21 cellular contexts compared by ENCODE assay signal in the genomic region with DNA sequence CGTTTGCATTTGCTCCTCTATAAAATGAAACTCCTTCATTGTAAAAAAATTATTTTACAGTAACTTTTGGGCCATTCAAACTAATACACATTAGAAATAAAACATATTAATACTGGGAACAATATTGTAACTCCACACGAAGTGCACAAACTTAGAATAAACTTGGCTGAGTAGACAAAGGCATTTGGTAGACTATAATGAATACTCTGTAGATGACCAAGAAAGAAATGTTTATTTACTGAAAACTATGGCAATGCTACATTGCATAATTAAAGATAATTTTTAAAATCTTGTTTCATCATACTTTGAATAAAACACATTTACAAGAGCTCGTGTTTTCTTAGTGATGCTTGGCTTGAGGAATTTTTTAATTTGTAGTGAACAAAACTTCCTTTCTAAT. TPM values are rescaled to one million over a fixed set of nuclear protein-coding genes. Genes with fewer than 3 reads are reported as not detected.
DNase-seq lines count a peak whose midpoint lies in the region; ATAC-seq, FAIRE-seq and TF ChIP-seq lines count a peak whose summit lies in the region.
"Had no signal": no experiment of that assay in that cellular context is flagged by ENCODE, and none has a peak within 500 bp of the region (broad histone marks: within the 10 kb centered on the region; RNA-seq: fewer than 3 reads in every experiment).

No MANE protein-coding gene starts in this region.

- peak overlapping the region; percentile 63 for H3K27ac ChIP-seq in ACC112 (ENCODE audit: low read depth, low read length)
- H3K27ac ChIP-seq in stomach smooth muscle (ENCODE audit: low read length): peak overlapping the region; percentile 2
- H3K27ac ChIP-seq: RWPE1 had no signal

- no peaks in the 10 kb centered on the region for H3K36me3 ChIP-seq in ACC112 (ENCODE audit: insufficient read depth, low read length)
- no peaks in the 10 kb centered on the region for H3K36me3 ChIP-seq in stomach smooth muscle (ENCODE audit: control insufficient read depth in 2 of 2, insufficient read depth in 2 of 2, low read length in 2 of 2)
- no peaks in the 10 kb centered on the region for H3K36me3 ChIP-seq in mucosa of descending colon (ENCODE audit: low read depth)

- no peaks in the 10 kb centered on the region for H3K27me3 Mint-ChIP-seq in mesothelial cell of epicardium (ENCODE audit: low read depth)
- H3K27me3 Mint-ChIP-seq in naive thymus-derived CD8-positive, alpha-beta T cell: peaks cover 0 to 7% (median 5%) of the 10 kb centered on the region in 5 donors
- peaks cover 29% of the 10 kb centered on the region for H3K27me3 Mint-ChIP-seq in T-helper 17 cell

- H3K9me3 Mint-ChIP-seq in mesothelial cell of epicardium: peaks cover 21% of the 10 kb centered on the region
- H3K9me3 Mint-ChIP-seq in naive thymus-derived CD8-positive, alpha-beta T cell: no peaks in the 10 kb centered on the region
- H3K9me3 Mint-ChIP-seq: CD4-positive, CD25-positive, alpha-beta regulatory T cell had no signal

- intact Hi-C loops in mucosa of descending colon (cut with DNase I, micrococcal nuclease): no loop called here

- H3K27me3 ChIP-seq in ACC112 (ENCODE audit: insufficient read depth, low read length) (no peaks in the 10 kb centered on the region), stomach smooth muscle (ENCODE audit: control insufficient read depth in 1 of 2, insufficient read depth in 2 of 2, low read length in 2 of 2) (no peaks in the 10 kb centered on the region)
- H3K27me3 ChIP-seq: BE2C had no signal

- H3K27ac Mint-ChIP-seq in mesothelial cell of epicardium (peak overlapping the region; percentile 85), T-helper 17 cell (no peak overlapping the region)
- H3K27ac Mint-ChIP-seq in naive thymus-derived CD8-positive, alpha-beta T cell: no peak overlapping the region
- H3K27ac Mint-ChIP-seq: CD4-positive, CD25-positive, alpha-beta regulatory T cell had no signal

- H3K79me2 ChIP-seq in ACC112 (ENCODE audit: control insufficient read depth, insufficient read depth, low read length, unreplicated experiment): no peaks in the 10 kb centered on the region

- H3K4me3 Mint-ChIP-seq in mesothelial cell of epicardium (no peak overlapping the region), T-helper 17 cell (no peak overlapping the region)
- no peak overlapping the region for H3K4me3 Mint-ChIP-seq in naive thymus-derived CD8-positive, alpha-beta T cell
- H3K4me3 Mint-ChIP-seq: CD4-positive, CD25-positive, alpha-beta regulatory T cell had no signal

- no peak overlapping the region for H3K9ac ChIP-seq in stomach smooth muscle (ENCODE audit: low read length in 2 of 2)

- ATAC-seq in mucosa of descending colon (no peak), SK-N-SH treated with all-trans-retinoic acid at 6 μM for 48 hours (no peak), T-helper 17 cell (no peak)
- no peak for ATAC-seq in naive thymus-derived CD8-positive, alpha-beta T cell

- DNase-seq in mesothelial cell of epicardium (ENCODE audit: low spot score in 2 of 2, unreplicated experiment in 2 of 2) (no peak), mucosa of descending colon (no peak), T-helper 17 cell (no peak)
- DNase-seq in naive thymus-derived CD8-positive, alpha-beta T cell: no peak
- DNase-seq: BE2C; CD4-positive, CD25-positive, alpha-beta regulatory T cell; EL; GF-D8; KG1; NCI-H2029 treated with DMSO at 0.1 percent for 48 hours; NCI-H345; NCI-H524; NCI-H774; NK-92 treated with Interleukin-12 subunit alpha and Interleukin-12 subunit beta, amount 100 ng/mL, for 24 hours had no signal

- H3K4me1 Mint-ChIP-seq in mesothelial cell of epicardium (peaks cover 57% of the 10 kb centered on the region), T-helper 17 cell (no peaks in the 10 kb centered on the region)
- no peaks in the 10 kb centered on the region for H3K4me1 Mint-ChIP-seq in naive thymus-derived CD8-positive, alpha-beta T cell
- H3K4me1 Mint-ChIP-seq: CD4-positive, CD25-positive, alpha-beta regulatory T cell had no signal

- peak; percentile 18 for FAIRE-seq in colon (lab: Jason Lieb, UNC)
- FAIRE-seq: A204.1, HTR-8/SVneo had no signal

- no peak overlapping the region for H3K4me3 ChIP-seq in ACC112 (ENCODE audit: low read depth, low read length)
- H3K4me3 ChIP-seq in stomach smooth muscle (ENCODE audit: low read length in 2 of 2): no peak overlapping the region
- no peak overlapping the region for H3K4me3 ChIP-seq in mucosa of descending colon

- H3K4me1 ChIP-seq in ACC112 (ENCODE audit: control insufficient read depth, insufficient read depth, low read length, unreplicated experiment) (peaks cover 15% of the 10 kb centered on the region), stomach smooth muscle (ENCODE audit: control insufficient read depth, insufficient read depth, low read length) (peaks cover 35% of the 10 kb centered on the region), mucosa of descending colon (ENCODE audit: low read depth) (no peaks in the 10 kb centered on the region)

- POLR2A ChIA-PET in naive thymus-derived CD8-positive, alpha-beta T cell (lab: Charles Lee): no interaction called here

- peaks cover 27% of the 10 kb centered on the region for H3K36me3 Mint-ChIP-seq in mesothelial cell of epicardium
- H3K36me3 Mint-ChIP-seq in naive thymus-derived CD8-positive, alpha-beta T cell: no peaks in the 10 kb centered on the region
- H3K36me3 Mint-ChIP-seq in T-helper 17 cell (ENCODE audit: low read depth): no peaks in the 10 kb centered on the region
- H3K36me3 Mint-ChIP-seq: CD4-positive, CD25-positive, alpha-beta regulatory T cell had no signal

- H3K9me3 ChIP-seq in stomach smooth muscle (ENCODE audit: control insufficient read depth in 2 of 2, low read length in 2 of 2): no peaks in the 10 kb centered on the region
- H3K9me3 ChIP-seq in mucosa of descending colon: no peaks in the 10 kb centered on the region
- H3K9me3 ChIP-seq in T-helper 17 cell (ENCODE audit: control insufficient read depth, low read length, poor library complexity, severe bottlenecking): no peaks in the 10 kb centered on the region
- H3K9me3 ChIP-seq: BE2C had no signal

- no peak overlapping the region for H2AFZ ChIP-seq in ACC112 (ENCODE audit: low read length, unreplicated experiment)

- TF ChIP-seq CTCF in mesothelial cell of epicardium (IDR thresholded peaks at IDR 0.05; ENCODE audit: unreplicated experiment) (no peak), mucosa of descending colon (IDR thresholded peaks at IDR 0.05) (no peak)

TF ChIP-seq in SK-N-SH treated with all-trans-retinoic acid at 6 μM for 48 hours, 23 proteins besides CTCF, POLR2A, EP300 and RAD21:
- no peak for TF ChIP-seq ISL1 (CRISPR knock-in tag; IDR thresholded peaks at IDR 0.05)
- TF ChIP-seq, protein P1, sequence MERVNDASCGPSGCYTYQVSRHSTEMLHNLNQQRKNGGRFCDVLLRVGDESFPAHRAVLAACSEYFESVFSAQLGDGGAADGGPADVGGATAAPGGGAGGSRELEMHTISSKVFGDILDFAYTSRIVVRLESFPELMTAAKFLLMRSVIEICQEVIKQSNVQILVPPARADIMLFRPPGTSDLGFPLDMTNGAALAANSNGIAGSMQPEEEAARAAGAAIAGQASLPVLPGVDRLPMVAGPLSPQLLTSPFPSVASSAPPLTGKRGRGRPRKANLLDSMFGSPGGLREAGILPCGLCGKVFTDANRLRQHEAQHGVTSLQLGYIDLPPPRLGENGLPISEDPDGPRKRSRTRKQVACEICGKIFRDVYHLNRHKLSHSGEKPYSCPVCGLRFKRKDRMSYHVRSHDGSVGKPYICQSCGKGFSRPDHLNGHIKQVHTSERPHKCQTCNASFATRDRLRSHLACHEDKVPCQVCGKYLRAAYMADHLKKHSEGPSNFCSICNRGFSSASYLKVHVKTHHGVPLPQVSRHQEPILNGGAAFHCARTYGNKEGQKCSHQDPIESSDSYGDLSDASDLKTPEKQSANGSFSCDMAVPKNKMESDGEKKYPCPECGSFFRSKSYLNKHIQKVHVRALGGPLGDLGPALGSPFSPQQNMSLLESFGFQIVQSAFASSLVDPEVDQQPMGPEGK (CRISPR knock-in tag; IDR thresholded peaks at IDR 0.05; ENCODE audit: borderline replicate concordance): no peak
- TF ChIP-seq ZNF565 (CRISPR knock-in tag; conservative IDR thresholded peaks at IDR 0.05; ENCODE audit: low read depth): no peak
- no peak for TF ChIP-seq RARB (CRISPR knock-in tag; IDR thresholded peaks at IDR 0.05)
- TF ChIP-seq, protein P2, sequence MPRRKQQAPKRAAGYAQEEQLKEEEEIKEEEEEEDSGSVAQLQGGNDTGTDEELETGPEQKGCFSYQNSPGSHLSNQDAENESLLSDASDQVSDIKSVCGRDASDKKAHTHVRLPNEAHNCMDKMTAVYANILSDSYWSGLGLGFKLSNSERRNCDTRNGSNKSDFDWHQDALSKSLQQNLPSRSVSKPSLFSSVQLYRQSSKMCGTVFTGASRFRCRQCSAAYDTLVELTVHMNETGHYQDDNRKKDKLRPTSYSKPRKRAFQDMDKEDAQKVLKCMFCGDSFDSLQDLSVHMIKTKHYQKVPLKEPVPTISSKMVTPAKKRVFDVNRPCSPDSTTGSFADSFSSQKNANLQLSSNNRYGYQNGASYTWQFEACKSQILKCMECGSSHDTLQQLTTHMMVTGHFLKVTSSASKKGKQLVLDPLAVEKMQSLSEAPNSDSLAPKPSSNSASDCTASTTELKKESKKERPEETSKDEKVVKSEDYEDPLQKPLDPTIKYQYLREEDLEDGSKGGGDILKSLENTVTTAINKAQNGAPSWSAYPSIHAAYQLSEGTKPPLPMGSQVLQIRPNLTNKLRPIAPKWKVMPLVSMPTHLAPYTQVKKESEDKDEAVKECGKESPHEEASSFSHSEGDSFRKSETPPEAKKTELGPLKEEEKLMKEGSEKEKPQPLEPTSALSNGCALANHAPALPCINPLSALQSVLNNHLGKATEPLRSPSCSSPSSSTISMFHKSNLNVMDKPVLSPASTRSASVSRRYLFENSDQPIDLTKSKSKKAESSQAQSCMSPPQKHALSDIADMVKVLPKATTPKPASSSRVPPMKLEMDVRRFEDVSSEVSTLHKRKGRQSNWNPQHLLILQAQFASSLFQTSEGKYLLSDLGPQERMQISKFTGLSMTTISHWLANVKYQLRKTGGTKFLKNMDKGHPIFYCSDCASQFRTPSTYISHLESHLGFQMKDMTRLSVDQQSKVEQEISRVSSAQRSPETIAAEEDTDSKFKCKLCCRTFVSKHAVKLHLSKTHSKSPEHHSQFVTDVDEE (CRISPR knock-in tag; IDR thresholded peaks at IDR 0.05): no peak
- no peak for TF ChIP-seq TOX (CRISPR knock-in tag; IDR thresholded peaks at IDR 0.05; ENCODE audit: borderline replicate concordance)
- TF ChIP-seq ARNTL (CRISPR knock-in tag; IDR thresholded peaks at IDR 0.05; ENCODE audit: borderline replicate concordance, low read depth): no peak
- no peak for TF ChIP-seq SNAI2 (CRISPR knock-in tag; IDR thresholded peaks at IDR 0.05)
- TF ChIP-seq OSR1 (CRISPR knock-in tag; IDR thresholded peaks at IDR 0.05): no peak
- TF ChIP-seq ESRRG (CRISPR knock-in tag; IDR thresholded peaks at IDR 0.05): no peak
- no peak for TF ChIP-seq ZFP30 (CRISPR knock-in tag; IDR thresholded peaks at IDR 0.05)

RNA-seq across cellular contexts. Expression of gene RERG, which starts 21.3 kb away (rescaled TPM):
- total RNA-seq in mesothelial cell of epicardium (28.6 to 34.0 TPM (median 33.3 TPM) in 3 replicates), mucosa of descending colon (10 to 100 TPM in 1 of 3 donors, 1 to 10 TPM in 2; 1.4 to 31.6 (median 5.2) TPM), T-helper 17 cell (not detected)
- 1 to 10 TPM in 1 of 2 experiments, under 1 TPM in 1; 0.55 to 1.2 TPM for total RNA-seq in naive thymus-derived CD8-positive, alpha-beta T cell
- polyA plus RNA-seq in naive thymus-derived CD8-positive, alpha-beta T cell: not detected
- total RNA-seq: CD4-positive, CD25-positive, alpha-beta regulatory T cell had no signal
- polyA plus RNA-seq: CD4-positive, CD25-positive, alpha-beta regulatory T cell had no signal
